ENCODE assay signal across 3 cellular contexts in the genomic region with DNA sequence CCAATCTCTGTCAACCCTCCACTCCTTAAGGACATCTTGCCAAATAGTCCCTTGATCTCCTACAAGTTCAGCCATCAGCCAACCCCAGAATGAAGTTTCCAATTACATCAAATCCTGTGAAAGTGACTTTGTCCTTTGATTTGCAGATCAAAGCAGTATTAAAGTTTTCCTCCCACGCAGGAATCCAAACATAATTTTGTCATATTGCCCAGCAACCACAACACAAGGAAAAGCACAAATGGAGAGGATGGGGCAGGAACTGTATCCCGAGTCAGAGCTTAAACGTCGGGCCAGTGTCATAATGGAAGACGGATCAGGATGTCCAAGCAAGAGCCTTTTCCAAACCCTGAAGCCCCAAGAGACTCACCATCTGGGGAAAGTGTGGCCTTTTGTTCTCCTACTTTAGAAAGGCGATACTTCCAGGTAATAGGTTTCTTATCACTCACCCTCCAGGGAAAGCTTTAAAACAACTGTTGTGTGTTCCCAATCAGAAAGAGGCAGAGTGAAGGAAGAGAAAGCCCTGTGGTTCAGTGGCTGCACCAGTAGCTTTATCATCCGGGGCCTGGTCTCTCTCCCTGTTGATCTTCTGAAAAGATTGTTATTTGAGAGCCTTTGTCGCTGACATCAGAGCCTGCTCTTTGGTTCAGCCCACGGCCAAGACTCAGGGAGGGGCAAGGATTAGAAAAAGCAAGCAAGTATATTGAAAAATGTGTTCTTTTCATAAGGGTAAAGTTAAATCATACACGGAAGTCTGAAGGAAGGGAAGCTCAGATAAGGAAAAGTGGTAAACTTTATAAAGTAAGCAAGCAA.
TF ChIP-seq lines count a peak whose summit lies in the region.

No MANE protein-coding gene starts in this region.

TF ChIP-seq in liver, 16 proteins besides CTCF, POLR2A, EP300 and RAD21:
- TF ChIP-seq HNF4A (conservative IDR thresholded peaks at IDR 0.05) (peak; percentile 57 to 83), YY1 (IDR thresholded peaks at IDR 0.05) (peak; percentile 66), JUND (IDR thresholded peaks at IDR 0.05) (peak in 1 of 2 donors; percentile 50), REST (IDR thresholded peaks at IDR 0.05) (peak; percentile 44), FOXA2 (IDR thresholded peaks at IDR 0.05) (no peak), MAX (IDR thresholded peaks at IDR 0.05) (no peak), HNF4G (IDR thresholded peaks at IDR 0.05) (no peak), ZBTB33 (IDR thresholded peaks at IDR 0.05) (no peak), RXRA (IDR thresholded peaks at IDR 0.05) (peak; percentile 28 to 73), GABPA (IDR thresholded peaks at IDR 0.05 in 1 of 2, conservative IDR thresholded peaks at IDR 0.05 in 1 of 2) (no peak), EGR1 (IDR thresholded peaks at IDR 0.05; ENCODE audit: low read depth in 2 of 2) (peak; percentile 90 to 99), SP1 (IDR thresholded peaks at IDR 0.05) (peak; percentile 40), TAF1 (conservative IDR thresholded peaks at IDR 0.05) (no peak), FOXA1 (IDR thresholded peaks at IDR 0.05) (no peak), NR2F2 (IDR thresholded peaks at IDR 0.05) (no peak)
- TF ChIP-seq, protein P1, sequence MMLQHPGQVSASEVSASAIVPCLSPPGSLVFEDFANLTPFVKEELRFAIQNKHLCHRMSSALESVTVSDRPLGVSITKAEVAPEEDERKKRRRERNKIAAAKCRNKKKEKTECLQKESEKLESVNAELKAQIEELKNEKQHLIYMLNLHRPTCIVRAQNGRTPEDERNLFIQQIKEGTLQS (IDR thresholded peaks at IDR 0.05), result no peak

TF ChIP-seq in HepG2, 621 proteins besides CTCF, POLR2A, EP300 and RAD21 (continues in another document):
- no peak for TF ChIP-seq RBM22 (optimal IDR thresholded peaks at IDR 0.05; ENCODE audit: low read length)
- no peak for TF ChIP-seq ZNF878 (CRISPR knock-in tag; IDR thresholded peaks at IDR 0.05)
- no peak for TF ChIP-seq CSRNP1 (CRISPR knock-in tag; IDR thresholded peaks at IDR 0.05)
- TF ChIP-seq ZSCAN12 (CRISPR knock-in tag; IDR thresholded peaks at IDR 0.05), result no peak
- no peak for TF ChIP-seq XRCC5 (optimal IDR thresholded peaks at IDR 0.05; ENCODE audit: low read length)
- no peak for TF ChIP-seq ZNF609 (CRISPR knock-in tag; IDR thresholded peaks at IDR 0.05; ENCODE audit: borderline replicate concordance)
- no peak for TF ChIP-seq FOXA3 (CRISPR knock-in tag; IDR thresholded peaks at IDR 0.05)
- TF ChIP-seq SMYD3 (CRISPR knock-in tag; IDR thresholded peaks at IDR 0.05), result no peak
- TF ChIP-seq, protein P2, sequence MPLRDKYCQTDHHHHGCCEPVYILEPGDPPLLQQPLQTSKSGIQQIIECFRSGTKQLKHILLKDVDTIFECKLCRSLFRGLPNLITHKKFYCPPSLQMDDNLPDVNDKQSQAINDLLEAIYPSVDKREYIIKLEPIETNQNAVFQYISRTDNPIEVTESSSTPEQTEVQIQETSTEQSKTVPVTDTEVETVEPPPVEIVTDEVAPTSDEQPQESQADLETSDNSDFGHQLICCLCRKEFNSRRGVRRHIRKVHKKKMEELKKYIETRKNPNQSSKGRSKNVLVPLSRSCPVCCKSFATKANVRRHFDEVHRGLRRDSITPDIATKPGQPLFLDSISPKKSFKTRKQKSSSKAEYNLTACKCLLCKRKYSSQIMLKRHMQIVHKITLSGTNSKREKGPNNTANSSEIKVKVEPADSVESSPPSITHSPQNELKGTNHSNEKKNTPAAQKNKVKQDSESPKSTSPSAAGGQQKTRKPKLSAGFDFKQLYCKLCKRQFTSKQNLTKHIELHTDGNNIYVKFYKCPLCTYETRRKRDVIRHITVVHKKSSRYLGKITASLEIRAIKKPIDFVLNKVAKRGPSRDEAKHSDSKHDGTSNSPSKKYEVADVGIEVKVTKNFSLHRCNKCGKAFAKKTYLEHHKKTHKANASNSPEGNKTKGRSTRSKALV (CRISPR knock-in tag; IDR thresholded peaks at IDR 0.05), result no peak
- TF ChIP-seq HNF4A (CRISPR knock-in tag; IDR thresholded peaks at IDR 0.05), result no peak
- no peak for TF ChIP-seq ZNF451 (CRISPR knock-in tag; IDR thresholded peaks at IDR 0.05)
- no peak for TF ChIP-seq ZNF441 (CRISPR knock-in tag; IDR thresholded peaks at IDR 0.05; ENCODE audit: borderline replicate concordance)
- no peak for TF ChIP-seq POLR2AphosphoS2 (IDR thresholded peaks at IDR 0.05; ENCODE audit: low read depth, low read length)

TF ChIP-seq in H1, 55 proteins besides CTCF, POLR2A, EP300 and RAD21:
- TF ChIP-seq BRCA1 (IDR thresholded peaks at IDR 0.05; ENCODE audit: low read depth, low read length), result no peak
